8 cellular contexts compared by ENCODE assay signal in genomic region chr16:24834459-24835335, GRCh38. TPM values are rescaled to one million over a fixed set of nuclear protein-coding genes. Genes with fewer than 3 reads are reported as not detected.
A peak's percentile ranks its signal among the peaks of the same experiment; 100 is the strongest.
DNase-seq lines count a peak whose midpoint lies in the region; ATAC-seq and TF ChIP-seq lines count a peak whose summit lies in the region.

No MANE protein-coding gene starts in this region.

- no peaks in the 10 kb centered on the region for H3K9me2 ChIP-seq in GM23248 (ENCODE audit: insufficient read depth)

- DNase-seq in AG10803 (ENCODE audit: low read depth) (peak; percentile 29), GM23248 (peak; percentile 58), Peyer's patch (peak in 2 of 3 donors; percentile 75 to 79), fibroblast of the aortic adventitia (ENCODE audit: low read depth) (peak; percentile 61)
- DNase-seq in stimulated activated effector memory CD8-positive, alpha-beta T cell treated with anti-CD3 and anti-CD28 coated beads, Interleukin-12 subunit alpha, Interleukin-12 subunit beta, amount 100 ng/mL, for 72 hours (ENCODE audit: low spot score in 2 of 2), result no peak
- DNase-seq in activated CD4-positive, alpha-beta T cell treated with anti-CD3 and anti-CD28 coated beads for 4 hours, result no peak
- DNase-seq in activated CD8-positive, alpha-beta memory T cell treated with anti-CD3 and anti-CD28 coated beads, Interleukin-2, amount 50 U/mL, for 4 hours, result no peak

- no peak overlapping the region for H3K9ac ChIP-seq in GM23248

- no peaks in the 10 kb centered on the region for H3K27me3 ChIP-seq in GM23248 (replicated peaks; ENCODE audit: insufficient read depth)
- H3K27me3 ChIP-seq in Peyer's patch, result no peaks in the 10 kb centered on the region

- no peak overlapping the region for H3K27ac Mint-ChIP-seq in stimulated activated effector memory CD8-positive, alpha-beta T cell treated with anti-CD3 and anti-CD28 coated beads, Interleukin-12 subunit alpha, Interleukin-12 subunit beta, amount 100 ng/mL, for 72 hours

- no peaks in the 10 kb centered on the region for H3K36me3 Mint-ChIP-seq in stimulated activated effector memory CD8-positive, alpha-beta T cell treated with anti-CD3 and anti-CD28 coated beads, Interleukin-12 subunit alpha, Interleukin-12 subunit beta, amount 100 ng/mL, for 72 hours

- no peaks in the 10 kb centered on the region for H3K9me3 Mint-ChIP-seq in stimulated activated effector memory CD8-positive, alpha-beta T cell treated with anti-CD3 and anti-CD28 coated beads, Interleukin-12 subunit alpha, Interleukin-12 subunit beta, amount 100 ng/mL, for 72 hours

- no peaks in the 10 kb centered on the region for H3K79me2 ChIP-seq in GM23248 (ENCODE audit: insufficient read depth)

- peak overlapping the region; percentile 57; the same call in 1 of the 2 replicates for H2AFZ ChIP-seq in GM23248

- peak; percentile 40 for ATAC-seq in stimulated activated effector memory CD8-positive, alpha-beta T cell treated with anti-CD3 and anti-CD28 coated beads, Interleukin-12 subunit alpha, Interleukin-12 subunit beta, amount 100 ng/mL, for 72 hours
- ATAC-seq in HG02973 (IDR thresholded peaks at IDR 0.05; ENCODE audit: unreplicated experiment), result no peak

- no peak for TF ChIP-seq POLR2A in Peyer's patch (IDR thresholded peaks at IDR 0.05)

- H3K4me1 ChIP-seq in GM23248 (ENCODE audit: insufficient read depth), result peaks cover 22% of the 10 kb centered on the region
- H3K4me1 ChIP-seq in Peyer's patch, result peaks cover 0 to 16% (median 0%) of the 10 kb centered on the region in 4 donors

- 50 to 52% methylated on average over 7 of the region's 7 CpGs for WGBS in GM23248 (ENCODE audit: low coverage in 1 of 2, low lambda C conversion rate in 2 of 2, missing lambda C conversion rate in 2 of 2), 2 experiments

- no peak overlapping the region for H3K4me3 Mint-ChIP-seq in stimulated activated effector memory CD8-positive, alpha-beta T cell treated with anti-CD3 and anti-CD28 coated beads, Interleukin-12 subunit alpha, Interleukin-12 subunit beta, amount 100 ng/mL, for 72 hours

- H3K9me3 ChIP-seq in GM23248 (ENCODE audit: low read depth) (no peaks in the 10 kb centered on the region), Peyer's patch (no peaks in the 10 kb centered on the region)

- H3K4me1 Mint-ChIP-seq in stimulated activated effector memory CD8-positive, alpha-beta T cell treated with anti-CD3 and anti-CD28 coated beads, Interleukin-12 subunit alpha, Interleukin-12 subunit beta, amount 100 ng/mL, for 72 hours, result no peaks in the 10 kb centered on the region

- H3K27ac ChIP-seq in GM23248 (no peak overlapping the region), Peyer's patch (no peak overlapping the region)

- in situ Hi-C loops in GM23248 (cut with MboI), result loop anchor here (10.0 kb wide), 1 partner anchor 100 kb away; no protein-coding TSS in a partner anchor

- H3K4me2 ChIP-seq in GM23248 (ENCODE audit: unreplicated experiment), result no peak overlapping the region

- peaks cover 14% of the 10 kb centered on the region; the same call in 1 of the 2 replicates for H3F3A ChIP-seq in GM23248 (ENCODE audit: insufficient read depth)

- H3K4me3 ChIP-seq in AG10803 (ENCODE audit: low read length) (no peak overlapping the region), GM23248 (no peak overlapping the region), Peyer's patch (no peak overlapping the region), fibroblast of the aortic adventitia (ENCODE audit: low read depth, low read length) (no peak overlapping the region)

- H3K36me3 ChIP-seq in GM23248 (ENCODE audit: low read depth) (no peaks in the 10 kb centered on the region), Peyer's patch (peaks cover 0 to 5% (median 0%) of the 10 kb centered on the region in 3 donors)

- H4K20me1 ChIP-seq in GM23248 (ENCODE audit: insufficient read depth), result no peaks in the 10 kb centered on the region

- TF ChIP-seq CTCF in AG10803 (conservative IDR thresholded peaks at IDR 0.05; ENCODE audit: low read length) (peak; percentile 71), Peyer's patch (IDR thresholded peaks at IDR 0.05) (peak in 4 of 6 experiments; percentile 29 to 84 (median 72)), fibroblast of the aortic adventitia (IDR thresholded peaks at IDR 0.05; ENCODE audit: insufficient read depth, low read length) (peak; percentile 82)

RNA-seq across cellular contexts. Expression of gene SLC5A11, which starts 11.1 kb away (rescaled TPM):
- total RNA-seq in GM23248 (2014; rRNA removed; shearing (Covaris generic)), result not detected in 2 replicates
- polyA plus RNA-seq in GM23248 (2016; fragmentation: Nextera tagmentation; extraction: Ambion mirVana), result not detected in 2 replicates
- 100 to 1,000 TPM in 2 of 4 donors, 10 to 100 TPM in 1, 1 to 10 TPM in 1; 1.7 to 138 (median 88.6) TPM for total RNA-seq in Peyer's patch
- not detected in 2 replicates for total RNA-seq in fibroblast of the aortic adventitia (ENCODE audit: low replicate concordance)

Comparison
In these comparisons a context has a peak if more than half of its experiments do, and no peak if none do; other contexts are left out.
1. DNase-seq: peak in AG10803 (single experiment), GM23248 (single experiment), Peyer's patch (2 of 3) and fibroblast of the aortic adventitia (single experiment); none in stimulated activated effector memory CD8-positive, alpha-beta T cell treated with anti-CD3 and anti-CD28 coated beads, Interleukin-12 subunit alpha, Interleukin-12 subunit beta, amount 100 ng/mL, for 72 hours (0 of 2), activated CD4-positive, alpha-beta T cell treated with anti-CD3 and anti-CD28 coated beads for 4 hours (0 of 2) and activated CD8-positive, alpha-beta memory T cell treated with anti-CD3 and anti-CD28 coated beads, Interleukin-2, amount 50 U/mL, for 4 hours (single experiment).
2. Peak in every context shown above with its lines, with median percentiles within 50 percentile points of each other: CTCF ChIP-seq.